ENCODE assay signal across 18 cellular contexts in the genomic region with DNA sequence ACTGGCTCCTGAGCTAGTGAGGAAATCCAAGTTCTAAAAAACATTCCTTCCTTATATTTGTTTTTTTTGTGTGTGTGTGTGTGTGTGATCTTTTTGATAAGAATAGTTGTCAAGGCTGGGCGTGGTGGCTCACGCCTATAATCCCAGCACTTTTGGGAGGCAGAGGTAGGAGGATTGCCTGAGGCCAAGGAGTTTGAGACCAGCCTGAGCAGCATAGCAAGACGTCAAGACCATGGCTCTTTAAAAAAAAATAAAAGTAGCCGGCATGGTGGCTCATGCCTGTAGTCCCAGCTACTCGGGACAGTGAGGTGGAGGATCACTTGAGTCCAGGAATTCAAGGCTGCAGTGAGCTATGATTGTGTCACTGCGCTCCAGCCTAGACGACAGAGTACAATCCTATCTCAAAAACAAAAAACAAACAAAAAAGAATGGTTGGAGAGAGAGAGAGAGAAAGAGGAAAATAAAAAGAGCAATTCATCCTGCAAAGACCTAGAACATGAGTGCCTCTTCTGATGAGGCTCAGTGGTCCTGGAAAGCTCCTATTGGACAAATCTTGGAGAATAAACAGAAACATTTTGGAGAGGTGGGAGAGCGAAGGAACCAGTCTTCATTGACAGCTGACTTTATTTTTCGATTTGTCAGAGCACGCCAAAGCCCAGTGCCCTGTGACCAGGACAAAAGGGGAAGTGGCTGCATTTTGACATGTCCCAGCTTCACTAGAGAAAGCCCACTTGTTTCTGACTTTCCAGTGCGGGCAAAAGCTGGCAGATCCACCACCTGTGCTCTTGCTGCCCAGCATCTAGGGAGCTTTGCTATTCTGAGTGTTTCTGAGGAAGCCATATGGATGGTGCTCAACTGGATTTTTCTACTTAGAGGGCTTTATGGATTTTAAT.
A peak's percentile ranks its signal among the peaks of the same experiment; 100 is the strongest.
DNase-seq lines count a peak whose midpoint lies in the region; ATAC-seq, FAIRE-seq and TF ChIP-seq lines count a peak whose summit lies in the region.
"Had no signal": no experiment of that assay in that cellular context is flagged by ENCODE, and none has a peak within 500 bp of the region (broad histone marks: within the 10 kb centered on the region; RNA-seq: fewer than 3 reads in every experiment).

No MANE protein-coding gene starts in this region.

- WGBS in right lobe of liver (ENCODE audit: insufficient coverage, low coverage, low lambda C conversion rate, missing lambda C conversion rate), result 64% methylated on average over 8 of the region's 11 CpGs
- WGBS in HepG2 (ENCODE audit: low lambda C conversion rate), result 49% methylated on average over 10 of the region's 11 CpGs
- 44% methylated on average over 11 of the region's 11 CpGs for WGBS in GM12878 (ENCODE audit: insufficient coverage, insufficient replicate concordance, low lambda C conversion rate, missing lambda C conversion rate)

- H3K27ac ChIP-seq in right lobe of liver (no peak overlapping the region), HepG2 (ENCODE audit: extremely low read length, insufficient read depth, low read length) (no peak overlapping the region), GM12878 (ENCODE audit: control insufficient read depth, insufficient read depth) (no peak overlapping the region), PC-9 (no peak overlapping the region)
- H3K27ac ChIP-seq: tibial nerve had no signal

- H3K27ac Mint-ChIP-seq in nephron, result peak overlapping the region; percentile 6 to 34 (median 32)
- H3K27ac Mint-ChIP-seq: activated CD4-positive, alpha-beta memory T cell treated with anti-CD3 and anti-CD28 coated beads for 36 hours had no signal

- in situ Hi-C loops in HepG2 (cut with HindIII; ENCODE audit: extremely low pct_ligation_motif_present, low pct_unique_long_range_greater_than_20kb), result no loop called here
- in situ Hi-C loops in GM12878 (cut with MboI), result no loop called here

- FAIRE-seq in HepG2 (lab: Jason Lieb, UNC) (no peak), GM12878 (lab: Jason Lieb, UNC) (peak; percentile 13)
- FAIRE-seq: TTC549 had no signal

- no peaks in the 10 kb centered on the region for H3K27me3 Mint-ChIP-seq in nephron (ENCODE audit: low read depth)

- H3K4me2 ChIP-seq in HepG2 (ENCODE audit: low read depth, low read length) (no peak overlapping the region), GM12878 (ENCODE audit: control insufficient read depth, insufficient read depth) (no peak overlapping the region), PC-9 (no peak overlapping the region)

- TF ChIP-seq CTCF in right lobe of liver (IDR thresholded peaks at IDR 0.05) (no peak), HepG2 (CRISPR knock-in tag; IDR thresholded peaks at IDR 0.05) (no peak), GM12878 (IDR thresholded peaks at IDR 0.05 in 2 of 3, conservative IDR thresholded peaks at IDR 0.05 in 1 of 3; ENCODE audit: control insufficient read depth in 2 of 3, extremely low read depth in 1 of 3, insufficient read depth in 1 of 3, low read depth in 3 of 3, low read length in 3 of 3) (no peak), nephron (IDR thresholded peaks at IDR 0.05; ENCODE audit: unreplicated experiment in 3 of 3) (no peak), PC-9 (conservative IDR thresholded peaks at IDR 0.05) (no peak)

- ATAC-seq in right lobe of liver (peak; percentile 31 to 69 (median 46)), HepG2 (no peak), GM12878 (peak; percentile 57), HG03565 (IDR thresholded peaks at IDR 0.05; ENCODE audit: unreplicated experiment) (no peak)

- H3K79me2 ChIP-seq in HepG2 (ENCODE audit: insufficient read depth, low read length) (no peaks in the 10 kb centered on the region), GM12878 (ENCODE audit: control insufficient read depth, insufficient read depth, low read length) (no peaks in the 10 kb centered on the region), PC-9 (ENCODE audit: low read depth) (no peaks in the 10 kb centered on the region)

- no peaks in the 10 kb centered on the region for H4K20me1 ChIP-seq in HepG2 (ENCODE audit: insufficient read depth, low read length)
- H4K20me1 ChIP-seq in GM12878 (ENCODE audit: control insufficient read depth, insufficient read depth), result no peaks in the 10 kb centered on the region
- no peaks in the 10 kb centered on the region for H4K20me1 ChIP-seq in PC-9 (ENCODE audit: insufficient read depth)

- TF ChIP-seq POLR2A in right lobe of liver (IDR thresholded peaks at IDR 0.05) (no peak), HepG2 (IDR thresholded peaks at IDR 0.05; ENCODE audit: insufficient read depth in 1 of 2, low read depth in 2 of 2, low read length in 2 of 2) (no peak), GM12878 (IDR thresholded peaks at IDR 0.05; ENCODE audit: low read depth, low read length) (no peak)

- SMC1A ChIA-PET in GM12878 (lab: Charles Lee; ENCODE audit: uncharacterized antibody, unreplicated experiment), result interaction anchor here (0.8 to 2.1 kb wide), 7 partner anchors 8 to 423 kb away, joined by 3 to 8 read pairs (median 5); partner anchors contain the start of gene DDX60

- H3K36me3 Mint-ChIP-seq in nephron (ENCODE audit: low read depth), result peaks cover 59% of the 10 kb centered on the region
- H3K36me3 Mint-ChIP-seq: activated CD4-positive, alpha-beta memory T cell treated with anti-CD3 and anti-CD28 coated beads for 36 hours had no signal

- no peak overlapping the region for H3K9ac ChIP-seq in HepG2 (ENCODE audit: insufficient read depth, low read depth, low read length)
- no peak overlapping the region for H3K9ac ChIP-seq in GM12878 (ENCODE audit: control insufficient read depth, insufficient read depth, low read length)

- H2AFZ ChIP-seq in HepG2 (ENCODE audit: low read length), result no peak overlapping the region
- no peak overlapping the region for H2AFZ ChIP-seq in GM12878 (ENCODE audit: control insufficient read depth, low read depth, low read length)
- no peak overlapping the region for H2AFZ ChIP-seq in PC-9

- intact Hi-C loops in right lobe of liver (cut with DNase I) (no loop called here), HepG2 (cut with micrococcal nuclease; ENCODE audit: unreplicated experiment) (no loop called here), GM12878 (cut with micrococcal nuclease; ENCODE audit: unreplicated experiment) (no loop called here), PC-9 (cut with micrococcal nuclease; ENCODE audit: unreplicated experiment) (no loop called here)

- no peaks in the 10 kb centered on the region for H3K4me1 ChIP-seq in right lobe of liver
- H3K4me1 ChIP-seq in HepG2 (ENCODE audit: insufficient read depth, low read length), result 0 out of 2 replicates have a peak, but pooled peaks cover 7% of the 10 kb centered on the region
- no peaks in the 10 kb centered on the region for H3K4me1 ChIP-seq in GM12878 (ENCODE audit: control insufficient read depth, insufficient read depth, low read length)
- H3K4me1 ChIP-seq in PC-9 (replicated peaks; ENCODE audit: insufficient read depth), result no peaks in the 10 kb centered on the region

- DNase-seq in right lobe of liver, result peak in 1 of 3 donors; percentile 50
- no peak for DNase-seq in HepG2 (ENCODE audit: low spot score)
- no peak for DNase-seq in GM12878 (ENCODE audit: low read depth, low spot score)
- DNase-seq in PC-9, result no peak
- DNase-seq in AG08396 (ENCODE audit: low spot score), result no peak
- DNase-seq in stimulated activated CD4-positive, alpha-beta T cell treated with anti-CD3 and anti-CD28 coated beads, Interleukin-4, amount 100 ng/mL, for 24 hours, result no peak
- DNase-seq: activated CD4-positive, alpha-beta memory T cell treated with anti-CD3 and anti-CD28 coated beads for 36 hours; H7; mammary epithelial cell; NCI-H1092 treated with DMSO at 0.1 percent for 48 hours; NCI-H2171 treated with DMSO at 0.1 percent for 48 hours; SHP77; stimulated activated CD4-positive, alpha-beta T cell treated with anti-CD3 and anti-CD28 coated beads, Interleukin-4, amount 100 ng/mL, for 4 hours had no signal

- TF ChIP-seq EP300 in HepG2 (IDR thresholded peaks at IDR 0.05; ENCODE audit: low read depth in 2 of 2, low read length in 2 of 2) (no peak), HepG2 (CRISPR knock-in tag; IDR thresholded peaks at IDR 0.05; ENCODE audit: borderline replicate concordance) (no peak), GM12878 (IDR thresholded peaks at IDR 0.05; ENCODE audit: borderline replicate concordance in 1 of 2, control insufficient read depth in 1 of 2, low read depth in 2 of 2, low read length in 2 of 2) (no peak; a peak in 1 of 4 replicates)

- H3K36me3 ChIP-seq in right lobe of liver (no peaks in the 10 kb centered on the region), HepG2 (replicated peaks in 1 of 2; ENCODE audit: control insufficient read depth in 1 of 2, insufficient read depth in 2 of 2, low read length in 2 of 2) (no peaks in the 10 kb centered on the region), GM12878 (ENCODE audit: control insufficient read depth in 2 of 2, insufficient read depth in 2 of 2, low read length in 1 of 2) (no peaks in the 10 kb centered on the region), PC-9 (ENCODE audit: low read depth) (no peaks in the 10 kb centered on the region)
- H3K36me3 ChIP-seq: tibial nerve had no signal

- H3K9me3 Mint-ChIP-seq in nephron, result no peaks in the 10 kb centered on the region
- H3K9me3 Mint-ChIP-seq: activated CD4-positive, alpha-beta memory T cell treated with anti-CD3 and anti-CD28 coated beads for 36 hours; central memory CD8-positive, alpha-beta T cell had no signal

- H3K4me3 ChIP-seq in right lobe of liver (no peak overlapping the region), HepG2 (replicated peaks in 1 of 3; ENCODE audit: insufficient read depth in 1 of 3, low read depth in 2 of 3, low read length in 3 of 3) (no peak overlapping the region), GM12878 (no peak overlapping the region), PC-9 (no peak overlapping the region)
- H3K4me3 ChIP-seq: tibial nerve had no signal

- POLR2A ChIA-PET in HepG2 (lab: Yijun Ruan, JAX), result no interaction called here
- POLR2A ChIA-PET in GM12878 (lab: Charles Lee), result no interaction called here
- POLR2A ChIA-PET in PC-9 (lab: Charles Lee; ENCODE audit: unreplicated experiment), result no interaction called here

- RAD21 ChIA-PET in GM12878 (lab: Charles Lee; ENCODE audit: unreplicated experiment), result interaction anchor here (1.2 to 1.3 kb wide), 2 partner anchors 16 to 132 kb away, joined by 3 read pairs; no protein-coding TSS in a partner anchor

- H3K27me3 ChIP-seq in right lobe of liver (no peaks in the 10 kb centered on the region), HepG2 (ENCODE audit: control insufficient read depth in 1 of 2, insufficient read depth in 2 of 2, low read length in 2 of 2) (0 out of 5 replicates have a peak, but pooled peaks cover 0 to under 1% of the 10 kb centered on the region in 2 experiments), GM12878 (replicated peaks in 1 of 2; ENCODE audit: control insufficient read depth in 2 of 2, insufficient read depth in 2 of 2, low read length in 1 of 2) (no peaks in the 10 kb centered on the region), PC-9 (ENCODE audit: insufficient read depth, low read depth) (no peaks in the 10 kb centered on the region)
- H3K27me3 ChIP-seq: tibial nerve had no signal

- TF ChIP-seq RAD21 in HepG2 (CRISPR knock-in tag; IDR thresholded peaks at IDR 0.05) (no peak), GM12878 (IDR thresholded peaks at IDR 0.05; ENCODE audit: insufficient read depth, low read depth, low read length) (no peak)

- BruUV-seq in HepG2 (replicated peaks; lab: Mats Ljungman, UMichigan) (no TSS peak), GM12878 (replicated peaks; lab: Mats Ljungman, UMichigan) (no TSS peak), PC-9 (replicated peaks; lab: Mats Ljungman, UMichigan) (no TSS peak)

- no peaks in the 10 kb centered on the region for H3K9me2 ChIP-seq in PC-9 (ENCODE audit: insufficient read depth)

- H3K4me3 Mint-ChIP-seq in nephron, result no peak overlapping the region
- H3K4me3 Mint-ChIP-seq: activated CD4-positive, alpha-beta memory T cell treated with anti-CD3 and anti-CD28 coated beads for 36 hours; central memory CD8-positive, alpha-beta T cell had no signal

- H3F3A ChIP-seq in PC-9 (ENCODE audit: insufficient read depth, low read depth), result no peaks in the 10 kb centered on the region

- no peaks in the 10 kb centered on the region for H3K9me3 ChIP-seq in right lobe of liver
- H3K9me3 ChIP-seq in HepG2 (ENCODE audit: low read length), result no peaks in the 10 kb centered on the region
- H3K9me3 ChIP-seq in GM12878 (replicated peaks; ENCODE audit: control insufficient read depth, insufficient read depth, low read length), result no peaks in the 10 kb centered on the region
- no peaks in the 10 kb centered on the region for H3K9me3 ChIP-seq in PC-9 (ENCODE audit: insufficient read depth, low read depth)
- H3K9me3 ChIP-seq: tibial nerve had no signal

- H3K4me1 Mint-ChIP-seq in nephron, result peaks cover 61% of the 10 kb centered on the region
- H3K4me1 Mint-ChIP-seq: central memory CD8-positive, alpha-beta T cell had no signal

- CTCF ChIA-PET in HepG2 (lab: Yijun Ruan, JAX; ENCODE audit: low intra/inter-chr PET ratio, low total read pairs) (no interaction called here), GM12878 (lab: Yijun Ruan, JAX) (interaction anchor here (1.2 to 2.0 kb wide), 2 partner anchors 35 to 157 kb away, joined by 3 to 4 read pairs; no protein-coding TSS in a partner anchor), PC-9 (lab: Charles Lee) (no interaction called here)

Comparison
In these comparisons a context has a peak if more than half of its experiments do, and no peak if none do; other contexts are left out.
1. ATAC-seq: peak in right lobe of liver (4 of 4) and GM12878 (single experiment); none in HepG2 (single experiment) and HG03565 (single experiment).